ENCODE assay signal across 17 cellular contexts in the genomic region with DNA sequence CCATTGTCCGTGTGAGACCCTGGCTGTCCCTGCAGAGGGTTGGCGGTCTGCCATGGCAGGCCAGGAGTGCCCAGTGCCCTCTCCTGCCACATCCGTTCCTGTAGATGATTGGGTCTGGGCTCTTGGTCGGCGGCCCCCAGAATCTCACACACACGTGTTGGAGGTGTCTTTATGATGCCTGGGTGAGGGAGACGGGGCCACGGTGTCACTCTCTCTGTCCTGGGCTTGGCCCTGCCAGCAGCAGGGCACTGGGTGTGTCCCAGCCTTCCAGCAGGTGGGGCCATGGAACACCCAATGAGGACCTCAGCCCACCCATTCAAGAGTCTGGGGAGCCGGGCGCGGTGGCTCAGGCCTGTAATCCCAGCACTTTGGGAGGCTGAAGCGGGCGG. TPM values are rescaled to one million over a fixed set of nuclear protein-coding genes. Genes with fewer than 3 reads are reported as not detected.
A peak's percentile ranks its signal among the peaks of the same experiment; 100 is the strongest.
DNase-seq lines count a peak whose midpoint lies in the region; ATAC-seq, FAIRE-seq and TF ChIP-seq lines count a peak whose summit lies in the region.
"Had no signal": no experiment of that assay in that cellular context is flagged by ENCODE, and none has a peak within 500 bp of the region (broad histone marks: within the 10 kb centered on the region; RNA-seq: fewer than 3 reads in every experiment).

No MANE protein-coding gene starts in this region.

- H3F3A ChIP-seq in MM.1S (ENCODE audit: insufficient read depth, low read length), result no peaks in the 10 kb centered on the region

- H3K4me1 ChIP-seq in HepG2 (ENCODE audit: insufficient read depth, low read length) (no peaks in the 10 kb centered on the region), right lobe of liver (peaks cover 0 to 12% (median 0%) of the 10 kb centered on the region in 4 donors), endodermal cell (ENCODE audit: control insufficient read depth, insufficient read depth, low read length) (peaks cover 19% of the 10 kb centered on the region), mucosa of descending colon (ENCODE audit: low read depth) (peaks cover 52% of the 10 kb centered on the region), MM.1S (ENCODE audit: low read length) (no peaks in the 10 kb centered on the region), breast epithelium (peaks cover 18 to 36% of the 10 kb centered on the region in 2 donors)

- BruUV-seq in HepG2 (replicated peaks; lab: Mats Ljungman, UMichigan), result no TSS peak

- 32% methylated on average over 6 of the region's 13 CpGs for WGBS in HepG2 (ENCODE audit: low lambda C conversion rate)
- 92% methylated on average over 7 of the region's 13 CpGs for WGBS in right lobe of liver (ENCODE audit: insufficient coverage, low coverage, low lambda C conversion rate, missing lambda C conversion rate)
- 90 to 94% methylated on average over 11 to 13 of the region's 13 CpGs for WGBS in endodermal cell (ENCODE audit: insufficient coverage in 1 of 2, insufficient read length in 1 of 2), 2 experiments

- no peak overlapping the region for H3K27ac Mint-ChIP-seq in endodermal cell
- H3K27ac Mint-ChIP-seq: activated B cell treated with CpG ODN at 0.5 μM for 24 hours; activated naive CD8-positive, alpha-beta T cell treated with anti-CD3 and anti-CD28 coated beads, Interleukin-2, amount 50 U/mL, for 24 hours; CD8-positive, alpha-beta memory T cell; stimulated activated memory B cell treated with anti-CD40 and anti-IgM and Interleukin-4, amounts not matched to agents 10 μg/mL and 1 μg/mL and 100 μg/mL, for 72 hours; T-helper 1 cell treated with Interleukin-12 subunit alpha and Interleukin-12 subunit beta and Interleukin-4 antibody, amounts not matched to agents 30 μg/mL and 1 μg/mL, for 36 hours had no signal

- TF ChIP-seq CTCF in HepG2 (CRISPR knock-in tag; IDR thresholded peaks at IDR 0.05) (0 out of 2 replicates have a peak, but pooled peaks have one; percentile 27), right lobe of liver (IDR thresholded peaks at IDR 0.05) (no peak), endodermal cell (conservative IDR thresholded peaks at IDR 0.05) (peak; percentile 51), mucosa of descending colon (IDR thresholded peaks at IDR 0.05) (no peak), MM.1S (IDR thresholded peaks at IDR 0.05; ENCODE audit: low read length) (no peak), breast epithelium (IDR thresholded peaks at IDR 0.05) (no peak)

- no peak overlapping the region for H3K9ac ChIP-seq in HepG2 (ENCODE audit: insufficient read depth, low read depth, low read length)
- H3K9ac ChIP-seq in endodermal cell (ENCODE audit: extremely low read depth, low read length, poor library complexity, severe bottlenecking), result no peak overlapping the region
- no peak overlapping the region for H3K9ac ChIP-seq in MM.1S (ENCODE audit: low read length)

- in situ Hi-C loops in HepG2 (cut with HindIII; ENCODE audit: extremely low pct_ligation_motif_present, low pct_unique_long_range_greater_than_20kb) (no loop called here), KBM-7 (cut with MboI; ENCODE audit: low pct_unique_long_range_greater_than_20kb, low sequenced_read_pairs) (no loop called here)

- H3K4me3 ChIP-seq in HepG2 (replicated peaks in 1 of 3; ENCODE audit: insufficient read depth in 1 of 3, low read depth in 2 of 3, low read length in 3 of 3) (no peak overlapping the region), right lobe of liver (no peak overlapping the region), endodermal cell (ENCODE audit: low read length) (no peak overlapping the region), mucosa of descending colon (no peak overlapping the region), MM.1S (ENCODE audit: low read length) (no peak overlapping the region), breast epithelium (no peak overlapping the region)

- no peak overlapping the region for H2AFZ ChIP-seq in HepG2 (ENCODE audit: low read length)
- H2AFZ ChIP-seq in MM.1S (ENCODE audit: low read length), result no peak overlapping the region

- FAIRE-seq in HepG2 (lab: Jason Lieb, UNC), result no peak
- FAIRE-seq: HTR-8/SVneo had no signal

- H3K4me3 Mint-ChIP-seq in endodermal cell, result no peak overlapping the region
- H3K4me3 Mint-ChIP-seq: activated B cell treated with CpG ODN at 0.5 μM for 24 hours; activated naive CD8-positive, alpha-beta T cell treated with anti-CD3 and anti-CD28 coated beads, Interleukin-2, amount 50 U/mL, for 24 hours; CD8-positive, alpha-beta memory T cell; stimulated activated memory B cell treated with anti-CD40 and anti-IgM and Interleukin-4, amounts not matched to agents 10 μg/mL and 1 μg/mL and 100 μg/mL, for 72 hours; T-helper 1 cell treated with Interleukin-12 subunit alpha and Interleukin-12 subunit beta and Interleukin-4 antibody, amounts not matched to agents 30 μg/mL and 1 μg/mL, for 36 hours had no signal

- ATAC-seq in HepG2, result peak; percentile 52
- no peak for ATAC-seq in right lobe of liver
- no peak for ATAC-seq in mucosa of descending colon
- ATAC-seq: activated naive CD8-positive, alpha-beta T cell treated with anti-CD3 and anti-CD28 coated beads, Interleukin-2, amount 50 U/mL, for 24 hours; left lobe of liver; stimulated activated memory B cell treated with anti-CD40 and anti-IgM and Interleukin-4, amounts not matched to agents 10 μg/mL and 1 μg/mL and 100 μg/mL, for 72 hours had no signal

- no peak for TF ChIP-seq POLR2A in HepG2 (IDR thresholded peaks at IDR 0.05; ENCODE audit: insufficient read depth in 1 of 2, low read depth in 2 of 2, low read length in 2 of 2)
- TF ChIP-seq POLR2A in right lobe of liver (IDR thresholded peaks at IDR 0.05), result no peak
- no peak for TF ChIP-seq POLR2A in breast epithelium (IDR thresholded peaks at IDR 0.05)

- H3K79me2 ChIP-seq in HepG2 (ENCODE audit: insufficient read depth, low read length), result no peaks in the 10 kb centered on the region
- no peaks in the 10 kb centered on the region for H3K79me2 ChIP-seq in MM.1S (ENCODE audit: low read length)

- H3K4me2 ChIP-seq in HepG2 (ENCODE audit: low read depth, low read length) (no peak overlapping the region), MM.1S (ENCODE audit: low read depth, low read length) (no peak overlapping the region)

- no peak for TF ChIP-seq RAD21 in HepG2 (CRISPR knock-in tag; IDR thresholded peaks at IDR 0.05)

- no peaks in the 10 kb centered on the region for H3K9me3 ChIP-seq in HepG2 (ENCODE audit: low read length)
- no peaks in the 10 kb centered on the region for H3K9me3 ChIP-seq in right lobe of liver
- H3K9me3 ChIP-seq in endodermal cell (ENCODE audit: control insufficient read depth, low read length), result no peaks in the 10 kb centered on the region
- H3K9me3 ChIP-seq in mucosa of descending colon, result no peaks in the 10 kb centered on the region
- no peaks in the 10 kb centered on the region for H3K9me3 ChIP-seq in MM.1S (replicated peaks; ENCODE audit: insufficient read depth, low read length)
- no peaks in the 10 kb centered on the region for H3K9me3 ChIP-seq in breast epithelium

- H3K27me3 ChIP-seq in HepG2 (ENCODE audit: control insufficient read depth in 1 of 2, insufficient read depth in 2 of 2, low read length in 2 of 2), result peaks cover 9 to 47% of the 10 kb centered on the region in 2 experiments; a peak in 3 of 5 replicates
- no peaks in the 10 kb centered on the region for H3K27me3 ChIP-seq in right lobe of liver
- H3K27me3 ChIP-seq in endodermal cell (ENCODE audit: control insufficient read depth, insufficient read depth, low read length, poor library complexity, severe bottlenecking), result no peaks in the 10 kb centered on the region
- H3K27me3 ChIP-seq in MM.1S (replicated peaks; ENCODE audit: insufficient read depth, low read length), result peaks cover 15% of the 10 kb centered on the region; the same call in 1 of the 2 replicates
- no peaks in the 10 kb centered on the region for H3K27me3 ChIP-seq in breast epithelium

- CTCF ChIA-PET in HepG2 (lab: Yijun Ruan, JAX; ENCODE audit: low intra/inter-chr PET ratio, low total read pairs), result no interaction called here

- H4K20me1 ChIP-seq in HepG2 (ENCODE audit: insufficient read depth, low read length) (peaks cover 3% of the 10 kb centered on the region; the same call in 1 of the 2 replicates), MM.1S (ENCODE audit: insufficient read depth, low read length) (no peaks in the 10 kb centered on the region)

- H3K36me3 Mint-ChIP-seq in endodermal cell (ENCODE audit: low read depth), result no peaks in the 10 kb centered on the region
- H3K36me3 Mint-ChIP-seq: CD8-positive, alpha-beta memory T cell; stimulated activated memory B cell treated with anti-CD40 and anti-IgM and Interleukin-4, amounts not matched to agents 10 μg/mL and 1 μg/mL and 100 μg/mL, for 72 hours had no signal

- no peak overlapping the region for H3K27ac ChIP-seq in HepG2 (ENCODE audit: extremely low read length, insufficient read depth, low read length)
- H3K27ac ChIP-seq in right lobe of liver, result no peak overlapping the region
- no peak overlapping the region for H3K27ac ChIP-seq in endodermal cell (ENCODE audit: low read depth, low read length)
- no peak overlapping the region for H3K27ac ChIP-seq in MM.1S (ENCODE audit: low read length)
- H3K27ac ChIP-seq in breast epithelium, result peak overlapping the region in 1 of 2 donors; percentile 74

- DNase-seq in HepG2 (ENCODE audit: low spot score) (no peak), right lobe of liver (no peak), endodermal cell (peak; percentile 78), mucosa of descending colon (peak; percentile 31 to 59 (median 55)), MM.1S (no peak), breast epithelium (ENCODE audit: low spot score in 2 of 2) (no peak), activated T-cell treated with anti-CD3 and anti-CD28 coated beads for 4 hours (no peak), KBM-7 (no peak)
- DNase-seq: ACHN; activated B cell treated with CpG ODN at 0.5 μM for 24 hours; activated naive CD8-positive, alpha-beta T cell treated with anti-CD3 and anti-CD28 coated beads, Interleukin-2, amount 50 U/mL, for 24 hours; CD8-positive, alpha-beta memory T cell; NCI-H1694 treated with DMSO at 0.1 percent for 48 hours had no signal

- peaks cover 27% of the 10 kb centered on the region for H3K4me1 Mint-ChIP-seq in endodermal cell
- H3K4me1 Mint-ChIP-seq: activated naive CD8-positive, alpha-beta T cell treated with anti-CD3 and anti-CD28 coated beads, Interleukin-2, amount 50 U/mL, for 24 hours; CD8-positive, alpha-beta memory T cell had no signal

- intact Hi-C loops in HepG2 (cut with micrococcal nuclease; ENCODE audit: unreplicated experiment) (no loop called here), right lobe of liver (cut with DNase I) (no loop called here), mucosa of descending colon (cut with DNase I, micrococcal nuclease) (no loop called here), breast epithelium (cut with DNase I; ENCODE audit: low total_unique reads) (no loop called here)

- H3K9me3 Mint-ChIP-seq in endodermal cell, result no peaks in the 10 kb centered on the region
- H3K9me3 Mint-ChIP-seq: activated B cell treated with CpG ODN at 0.5 μM for 24 hours; activated naive CD8-positive, alpha-beta T cell treated with anti-CD3 and anti-CD28 coated beads, Interleukin-2, amount 50 U/mL, for 24 hours; CD8-positive, alpha-beta memory T cell; stimulated activated memory B cell treated with anti-CD40 and anti-IgM and Interleukin-4, amounts not matched to agents 10 μg/mL and 1 μg/mL and 100 μg/mL, for 72 hours; T-helper 1 cell treated with Interleukin-12 subunit alpha and Interleukin-12 subunit beta and Interleukin-4 antibody, amounts not matched to agents 30 μg/mL and 1 μg/mL, for 36 hours had no signal

- no peaks in the 10 kb centered on the region for H3K36me3 ChIP-seq in HepG2 (replicated peaks in 1 of 2; ENCODE audit: control insufficient read depth in 1 of 2, insufficient read depth in 2 of 2, low read length in 2 of 2)
- H3K36me3 ChIP-seq in right lobe of liver, result no peaks in the 10 kb centered on the region
- H3K36me3 ChIP-seq in endodermal cell (ENCODE audit: control insufficient read depth, insufficient read depth, low read length), result no peaks in the 10 kb centered on the region
- no peaks in the 10 kb centered on the region for H3K36me3 ChIP-seq in mucosa of descending colon (ENCODE audit: low read depth)
- H3K36me3 ChIP-seq in MM.1S (replicated peaks; ENCODE audit: insufficient read depth, low read length), result no peaks in the 10 kb centered on the region
- no peaks in the 10 kb centered on the region for H3K36me3 ChIP-seq in breast epithelium

- TF ChIP-seq EP300 in HepG2 (IDR thresholded peaks at IDR 0.05; ENCODE audit: low read depth in 2 of 2, low read length in 2 of 2) (no peak), HepG2 (CRISPR knock-in tag; IDR thresholded peaks at IDR 0.05; ENCODE audit: borderline replicate concordance) (no peak)

- POLR2A ChIA-PET in HepG2 (lab: Yijun Ruan, JAX), result no interaction called here

- no peaks in the 10 kb centered on the region for H3K27me3 Mint-ChIP-seq in endodermal cell (ENCODE audit: insufficient read depth)

- H3K9me2 ChIP-seq in MM.1S (replicated peaks; ENCODE audit: insufficient read depth, low read length), result no peaks in the 10 kb centered on the region

RNA-seq across cellular contexts. Expression of a gene that starts 30.2 kb away (rescaled TPM):
- total RNA-seq in HepG2 (2016; rRNA removed; fragmentation: Illumina TruSeq; extraction: Trizol), result 0.07 TPM in 1 of 2 replicates, not detected in the other
- not detected in 2 replicates for total RNA-seq in HepG2 (2016; cell fraction: cytosol; rRNA removed; fragmentation: Illumina TruSeq; extraction: Trizol; ENCODE audit: low read depth)
- 0.04 TPM in 1 of 2 replicates, not detected in the other for total RNA-seq in HepG2 (2016; cell fraction: insoluble cytoplasmic fraction; rRNA removed; fragmentation: Illumina TruSeq; extraction: Trizol)
- not detected in 2 replicates for total RNA-seq in HepG2 (2016; cell fraction: membrane; rRNA removed; fragmentation: Illumina TruSeq; extraction: Trizol)
- 0.06 TPM in 2 replicates for total RNA-seq in HepG2 (2016; cell fraction: nucleus; rRNA removed; fragmentation: Illumina TruSeq; extraction: Trizol)
- 0.07 and 0.13 TPM in 2 replicates for polyA plus RNA-seq in HepG2 (2011; rRNA removed)
- 0.05 and 0.08 TPM in 2 replicates for polyA plus RNA-seq in HepG2 (2011; cell fraction: cytosol; rRNA removed)
- 0.21 and 0.24 TPM in 2 replicates for polyA plus RNA-seq in HepG2 (2011; cell fraction: nucleus; rRNA removed)
- polyA plus RNA-seq in HepG2 (2012), result 0.13 and 0.21 TPM in 2 replicates
- not detected in 2 replicates for polyA plus RNA-seq in HepG2 (2016; cell fraction: cytosol; fragmentation: Illumina TruSeq; extraction: Trizol; ENCODE audit: low read depth)
- polyA plus RNA-seq in HepG2 (2016; cell fraction: insoluble cytoplasmic fraction; fragmentation: Illumina TruSeq; extraction: Trizol; ENCODE audit: low read depth), result 0.04 TPM in 1 of 2 replicates, not detected in the other
- polyA plus RNA-seq in HepG2 (2016; cell fraction: membrane; fragmentation: Illumina TruSeq; extraction: Trizol; ENCODE audit: low read depth), result 0.02 TPM in 1 of 2 replicates, not detected in the other
- polyA plus RNA-seq in HepG2 (2016; cell fraction: nucleus; fragmentation: Illumina TruSeq; extraction: Trizol; ENCODE audit: insufficient read depth, low read depth), result 0.07 and 0.16 TPM in 2 replicates
- 0.38 and 7.2 TPM in 2 replicates for polyA minus RNA-seq in HepG2 (2011; rRNA and poly(A)+ RNA removed; ENCODE audit: low replicate concordance)
- 0.10 TPM in 1 of 2 replicates, not detected in the other for polyA minus RNA-seq in HepG2 (2011; cell fraction: cytosol; rRNA and poly(A)+ RNA removed)
- polyA minus RNA-seq in HepG2 (2011; cell fraction: nucleus; rRNA and poly(A)+ RNA removed), result 0.12 and 0.13 TPM in 2 replicates
- total RNA-seq in right lobe of liver, result 1 to 10 TPM; 1.0 to 6.2 (median 2.1) TPM
- total RNA-seq in endodermal cell, result 10 to 100 TPM in 1 of 2 donors, 1 to 10 TPM in 1; 9.7 to 14.5 TPM
- polyA plus RNA-seq in endodermal cell (2013, experiment 1 of 2), result 14.7 TPM
- polyA plus RNA-seq in endodermal cell (2013, experiment 2 of 2), result 13.2 TPM
- total RNA-seq in mucosa of descending colon, result 10 to 100 TPM; 11.0 to 17.4 (median 11.4) TPM
- total RNA-seq in breast epithelium, result 1 to 10 TPM in 2 of 3 donors, under 1 TPM in 1; 0.80 to 4.9 (median 3.5) TPM
- total RNA-seq: activated B cell treated with CpG ODN at 0.5 μM for 24 hours had no signal

Comparison
In these comparisons a context has a peak if more than half of its experiments do, and no peak if none do; other contexts are left out.
1. CTCF ChIP-seq: peak in HepG2 (single experiment) and endodermal cell (single experiment); none in right lobe of liver (0 of 4), mucosa of descending colon (single experiment), MM.1S (single experiment) and breast epithelium (0 of 3).
2. DNase-seq: peak in endodermal cell (single experiment) and mucosa of descending colon (3 of 3); none in HepG2 (single experiment), right lobe of liver (0 of 3), MM.1S (single experiment), breast epithelium (0 of 2), activated T-cell treated with anti-CD3 and anti-CD28 coated beads for 4 hours (single experiment) and KBM-7 (single experiment).